In the genomic region with DNA sequence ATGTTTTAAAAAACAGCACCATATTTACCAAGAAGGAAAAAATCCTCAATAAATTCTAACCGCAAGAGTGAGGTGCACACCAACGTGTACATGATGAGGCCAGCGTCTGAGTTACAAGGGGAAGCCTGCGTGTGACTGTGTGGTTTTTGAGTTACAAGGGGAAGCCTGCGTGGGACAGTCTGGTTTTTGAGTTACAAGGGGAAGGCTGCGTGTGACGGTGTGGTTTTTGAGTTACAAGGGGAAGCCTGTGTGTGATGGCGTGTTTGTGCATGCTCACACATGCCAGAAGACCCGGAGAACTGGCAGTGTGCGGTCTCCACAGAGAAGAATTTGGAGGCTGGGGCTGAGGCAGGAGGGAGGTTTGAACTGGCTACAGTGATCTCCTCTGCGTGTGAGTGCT, we compare ENCODE assay signal across 21 cellular contexts.
DNase-seq lines count a peak whose midpoint lies in the region; ATAC-seq, FAIRE-seq and TF ChIP-seq lines count a peak whose summit lies in the region.
"Had no signal": no experiment of that assay in that cellular context is flagged by ENCODE, and none has a peak within 500 bp of the region (broad histone marks: within the 10 kb centered on the region; RNA-seq: fewer than 3 reads in every experiment).

No MANE protein-coding gene starts in this region.

- ATAC-seq in stimulated activated naive CD8-positive, alpha-beta T cell treated with anti-CD3 and anti-CD28 coated beads, Interleukin-15, amount 100 ng/mL, for 72 hours, result no peak
- no peak for ATAC-seq in stimulated activated naive CD8-positive, alpha-beta T cell treated with anti-CD3 and anti-CD28 coated beads, Interleukin-15, Interleukin-2, amounts not matched to agents 100 U/mL and 50 U/mL, for 24 hours
- peak; percentile 91 for ATAC-seq in stimulated activated naive B cell treated with anti-CD40 and anti-IgM and Interleukin-4, amounts not matched to agents 10 μg/mL and 1 μg/mL and 100 μg/mL, for 72 hours (replicated peaks)
- ATAC-seq in HG03457 (IDR thresholded peaks at IDR 0.05; ENCODE audit: unreplicated experiment), result no peak
- ATAC-seq: GM23338 had no signal

- no peak for TF ChIP-seq EP300 in tibial nerve (IDR thresholded peaks at IDR 0.05)

- H3K9me3 Mint-ChIP-seq in stimulated activated naive CD8-positive, alpha-beta T cell treated with anti-CD3 and anti-CD28 coated beads, Interleukin-15, amount 100 ng/mL, for 72 hours, result no peaks in the 10 kb centered on the region
- peaks cover 0 to 2% of the 10 kb centered on the region in 2 donors for H3K9me3 Mint-ChIP-seq in stimulated activated naive B cell treated with anti-CD40 and anti-IgM and Interleukin-4, amounts not matched to agents 10 μg/mL and 1 μg/mL and 100 μg/mL, for 72 hours

- peaks cover 0 to 2% of the 10 kb centered on the region in 2 donors for H3K36me3 Mint-ChIP-seq in stimulated activated naive B cell treated with anti-CD40 and anti-IgM and Interleukin-4, amounts not matched to agents 10 μg/mL and 1 μg/mL and 100 μg/mL, for 72 hours

- peaks cover 1% of the 10 kb centered on the region for H3K27me3 Mint-ChIP-seq in stimulated activated naive CD8-positive, alpha-beta T cell treated with anti-CD3 and anti-CD28 coated beads, Interleukin-15, amount 100 ng/mL, for 72 hours
- peaks cover 11 to 17% of the 10 kb centered on the region in 2 donors for H3K27me3 Mint-ChIP-seq in stimulated activated naive B cell treated with anti-CD40 and anti-IgM and Interleukin-4, amounts not matched to agents 10 μg/mL and 1 μg/mL and 100 μg/mL, for 72 hours

- no peak for DNase-seq in stimulated activated naive CD8-positive, alpha-beta T cell treated with anti-CD3 and anti-CD28 coated beads, Interleukin-15, amount 100 ng/mL, for 72 hours
- no peak for DNase-seq in stimulated activated naive CD8-positive, alpha-beta T cell treated with anti-CD3 and anti-CD28 coated beads, Interleukin-15, Interleukin-2, amounts not matched to agents 100 U/mL and 50 U/mL, for 24 hours
- no peak for DNase-seq in GM12891 (ENCODE audit: insufficient read length, low spot score)
- peak; percentile 11 for DNase-seq in stimulated activated naive B cell treated with anti-CD40 and anti-IgM and Interleukin-4, amounts not matched to agents 10 μg/mL and 1 μg/mL and 100 μg/mL, for 72 hours
- DNase-seq in tibial nerve (ENCODE audit: low spot score in 2 of 2), result no peak
- DNase-seq in NCI-H2029 (lab: John Stamatoyannopoulos, UW), result no peak
- DNase-seq: C1 segment of cervical spinal cord, COR-L47, DMS153, MG63, NCI-H1417, NCI-H2081, NCI-H226, NCI-H526 treated with DMSO at 0.1 percent for 48 hours, PC-9 had no signal

- H3K27me3 ChIP-seq in tibial nerve, result no peaks in the 10 kb centered on the region
- H3K27me3 ChIP-seq: MG63 had no signal

- peaks cover 12% of the 10 kb centered on the region for H3K4me1 Mint-ChIP-seq in stimulated activated naive CD8-positive, alpha-beta T cell treated with anti-CD3 and anti-CD28 coated beads, Interleukin-15, amount 100 ng/mL, for 72 hours
- H3K4me1 Mint-ChIP-seq in stimulated activated naive B cell treated with anti-CD40 and anti-IgM and Interleukin-4, amounts not matched to agents 10 μg/mL and 1 μg/mL and 100 μg/mL, for 72 hours, result peaks cover 11 to 14% of the 10 kb centered on the region in 2 donors

- no peaks in the 10 kb centered on the region for H3K4me1 ChIP-seq in tibial nerve

- WGBS in tibial nerve, 2 donors, result 66 to 72% methylated on average over 11 of the region's 11 CpGs

- no peak overlapping the region for H3K4me3 Mint-ChIP-seq in stimulated activated naive CD8-positive, alpha-beta T cell treated with anti-CD3 and anti-CD28 coated beads, Interleukin-15, amount 100 ng/mL, for 72 hours
- no peak overlapping the region for H3K4me3 Mint-ChIP-seq in stimulated activated naive B cell treated with anti-CD40 and anti-IgM and Interleukin-4, amounts not matched to agents 10 μg/mL and 1 μg/mL and 100 μg/mL, for 72 hours
- H3K4me3 Mint-ChIP-seq: GM23338 had no signal

- no peaks in the 10 kb centered on the region for H3K36me3 ChIP-seq in tibial nerve
- H3K36me3 ChIP-seq: MG63 had no signal

- peaks cover 0 to 6% (median 0%) of the 10 kb centered on the region in 4 donors for H3K9me3 ChIP-seq in tibial nerve
- H3K9me3 ChIP-seq: MG63 had no signal

- TF ChIP-seq POLR2A in GM12891 (IDR thresholded peaks at IDR 0.05; ENCODE audit: low read depth, low read length) (no peak), tibial nerve (IDR thresholded peaks at IDR 0.05) (no peak)

- no peak for TF ChIP-seq CTCF in VCaP (conservative IDR thresholded peaks at IDR 0.05)
- no peak for TF ChIP-seq CTCF in tibial nerve (IDR thresholded peaks at IDR 0.05)

- peak overlapping the region; percentile 28 to 54 for H3K27ac Mint-ChIP-seq in stimulated activated naive CD8-positive, alpha-beta T cell treated with anti-CD3 and anti-CD28 coated beads, Interleukin-15, amount 100 ng/mL, for 72 hours
- no peak overlapping the region for H3K27ac Mint-ChIP-seq in stimulated activated naive B cell treated with anti-CD40 and anti-IgM and Interleukin-4, amounts not matched to agents 10 μg/mL and 1 μg/mL and 100 μg/mL, for 72 hours
- H3K27ac Mint-ChIP-seq: GM23338 had no signal

- peak overlapping the region; percentile 10; the same call in 1 of the 2 replicates for H3K27ac ChIP-seq in VCaP
- no peak overlapping the region for H3K27ac ChIP-seq in tibial nerve
- H3K27ac ChIP-seq: KMS-11, PC-9 had no signal

- H3K4me3 ChIP-seq in tibial nerve, result no peak overlapping the region
- H3K4me3 ChIP-seq: GM23338, MG63, PC-9 had no signal

- peak; percentile 71 for FAIRE-seq in GM12891 (lab: Jason Lieb, UNC)
- FAIRE-seq: GM12892, HTR-8/SVneo had no signal

TF ChIP-seq in GM12891, 5 proteins besides CTCF, POLR2A, EP300 and RAD21:
- TF ChIP-seq PAX5 (IDR thresholded peaks at IDR 0.05; ENCODE audit: insufficient read depth, low read length, severe bottlenecking) (no peak), POU2F2 (IDR thresholded peaks at IDR 0.05; ENCODE audit: low read depth, low read length) (no peak), POLR2AphosphoS5 (IDR thresholded peaks at IDR 0.05; ENCODE audit: low read depth, low read length) (no peak), TAF1 (IDR thresholded peaks at IDR 0.05; ENCODE audit: low read depth, low read length) (no peak), SPI1 (IDR thresholded peaks at IDR 0.05; ENCODE audit: low read depth, low read length) (no peak)

Comparison
In these comparisons a context has a peak if more than half of its experiments do, and no peak if none do; other contexts are left out.
1. ATAC-seq: peak in stimulated activated naive B cell treated with anti-CD40 and anti-IgM and Interleukin-4, amounts not matched to agents 10 μg/mL and 1 μg/mL and 100 μg/mL, for 72 hours (2 of 2); none in stimulated activated naive CD8-positive, alpha-beta T cell treated with anti-CD3 and anti-CD28 coated beads, Interleukin-15, amount 100 ng/mL, for 72 hours (single experiment), stimulated activated naive CD8-positive, alpha-beta T cell treated with anti-CD3 and anti-CD28 coated beads, Interleukin-15, Interleukin-2, amounts not matched to agents 100 U/mL and 50 U/mL, for 24 hours (single experiment) and HG03457 (single experiment).